17 cellular contexts compared by ENCODE assay signal in genomic region chr1:239361403-239361802, GRCh38. TPM values are rescaled to one million over a fixed set of nuclear protein-coding genes. Genes with fewer than 3 reads are reported as not detected.
DNase-seq lines count a peak whose midpoint lies in the region; ATAC-seq, FAIRE-seq and TF ChIP-seq lines count a peak whose summit lies in the region.
"Had no signal": no experiment of that assay in that cellular context is flagged by ENCODE, and none has a peak within 500 bp of the region (broad histone marks: within the 10 kb centered on the region; RNA-seq: fewer than 3 reads in every experiment).

No MANE protein-coding gene starts in this region.

- intact Hi-C loops in CD8-positive, alpha-beta T cell (cut with DNase I, micrococcal nuclease): no loop called here

- POLR2A ChIA-PET in CD8-positive, alpha-beta T cell (lab: Charles Lee): no interaction called here

- no peak overlapping the region for H3K27ac Mint-ChIP-seq in CD8-positive, alpha-beta T cell
- H3K27ac Mint-ChIP-seq: activated T-cell treated with anti-CD3 and anti-CD28 coated beads, Interleukin-2, amount 50 U/mL, for 72 hours; T-cell had no signal

- H3K4me3 Mint-ChIP-seq in CD8-positive, alpha-beta T cell: no peak overlapping the region
- H3K4me3 Mint-ChIP-seq: activated T-cell treated with anti-CD3 and anti-CD28 coated beads, Interleukin-2, amount 50 U/mL, for 72 hours; nephron; T-cell had no signal

- no peaks in the 10 kb centered on the region for H4K20me1 ChIP-seq in fibroblast of lung (ENCODE audit: control insufficient read depth, extremely low read depth, insufficient read depth, low read length)

- H3K4me3 ChIP-seq in fibroblast of lung (replicated peaks in 1 of 4; ENCODE audit: control extremely low read depth in 1 of 4, insufficient read depth in 1 of 4, low read depth in 3 of 4, low read length in 4 of 4) (no peak overlapping the region), skeletal muscle cell (ENCODE audit: low read depth, low read length) (no peak overlapping the region), HAP-1 (no peak overlapping the region)
- no peak overlapping the region for H3K4me3 ChIP-seq in CD8-positive, alpha-beta T cell (ENCODE audit: low read depth, low read length)
- H3K4me3 ChIP-seq: skin epidermis had no signal

- no peak for TF ChIP-seq POLR2A in H54 (IDR thresholded peaks at IDR 0.05; ENCODE audit: low read depth, low read length)

- TF ChIP-seq CTCF in fibroblast of lung (conservative IDR thresholded peaks at IDR 0.05 in 1 of 2, IDR thresholded peaks at IDR 0.05 in 1 of 2; ENCODE audit: low read depth in 1 of 2, low read length in 2 of 2): no peak
- no peak for TF ChIP-seq CTCF in CD8-positive, alpha-beta T cell (IDR thresholded peaks at IDR 0.05)

- H3K4me2 ChIP-seq in fibroblast of lung (ENCODE audit: extremely low read depth, insufficient read depth, low read length): no peak overlapping the region

- in situ Hi-C loops in HAP-1 (cut with MboI; ENCODE audit: low sequenced_read_pairs): no loop called here

- no peaks in the 10 kb centered on the region for H3K4me1 Mint-ChIP-seq in CD8-positive, alpha-beta T cell (ENCODE audit: low read depth)
- H3K4me1 Mint-ChIP-seq: T-cell had no signal

- H3K27me3 ChIP-seq in fibroblast of lung (ENCODE audit: control insufficient read depth, insufficient read depth, low read length) (no peaks in the 10 kb centered on the region), HAP-1 (ENCODE audit: low read depth) (no peaks in the 10 kb centered on the region)
- no peaks in the 10 kb centered on the region for H3K27me3 ChIP-seq in CD8-positive, alpha-beta T cell (ENCODE audit: insufficient read depth, low read length)

- no peak overlapping the region for H3K27ac ChIP-seq in fibroblast of lung (ENCODE audit: insufficient read depth, low read length)
- no peak overlapping the region for H3K27ac ChIP-seq in CD8-positive, alpha-beta T cell (ENCODE audit: low read depth, low read length)
- H3K27ac ChIP-seq: skin epidermis had no signal

- peak; percentile 43 for FAIRE-seq in H54 (lab: Jason Lieb, UNC)

- no peaks in the 10 kb centered on the region for H3K4me1 ChIP-seq in fibroblast of lung (ENCODE audit: control insufficient read depth, extremely low read depth, insufficient read depth, low read length)
- H3K4me1 ChIP-seq in CD8-positive, alpha-beta T cell (ENCODE audit: insufficient read depth, low read length): no peaks in the 10 kb centered on the region
- no peaks in the 10 kb centered on the region for H3K4me1 ChIP-seq in HAP-1

- no peaks in the 10 kb centered on the region for H3K79me2 ChIP-seq in fibroblast of lung (ENCODE audit: control insufficient read depth, insufficient read depth, low read length)

- H3K9ac ChIP-seq in fibroblast of lung (ENCODE audit: insufficient read depth, low read length): no peak overlapping the region

- H3K9me3 ChIP-seq in fibroblast of lung (ENCODE audit: control insufficient read depth, insufficient read depth, low read depth, low read length) (no peaks in the 10 kb centered on the region), HAP-1 (no peaks in the 10 kb centered on the region)
- H3K9me3 ChIP-seq in CD8-positive, alpha-beta T cell (ENCODE audit: low read length): no peaks in the 10 kb centered on the region

- CTCF ChIA-PET in CD8-positive, alpha-beta T cell (lab: Charles Lee): no interaction called here

- no peaks in the 10 kb centered on the region for H3K36me3 ChIP-seq in fibroblast of lung (ENCODE audit: control insufficient read depth, insufficient read depth, low read length)
- H3K36me3 ChIP-seq in CD8-positive, alpha-beta T cell (ENCODE audit: insufficient read depth, low read length): no peaks in the 10 kb centered on the region
- H3K36me3 ChIP-seq in HAP-1 (replicated peaks): no peaks in the 10 kb centered on the region

- no peaks in the 10 kb centered on the region for H3K9me3 Mint-ChIP-seq in CD8-positive, alpha-beta T cell
- H3K9me3 Mint-ChIP-seq: activated T-cell treated with anti-CD3 and anti-CD28 coated beads, Interleukin-2, amount 50 U/mL, for 72 hours; nephron; T-cell had no signal

- H3K36me3 Mint-ChIP-seq in CD8-positive, alpha-beta T cell: no peaks in the 10 kb centered on the region
- H3K36me3 Mint-ChIP-seq: T-cell had no signal

- DNase-seq in H54 (ENCODE audit: insufficient read length, low spot score) (no peak), RKO (ENCODE audit: low spot score) (peak; percentile 15), fibroblast of lung (ENCODE audit: low read depth in 2 of 2) (peak; percentile 7 to 98), skeletal muscle cell (ENCODE audit: low read depth) (peak; percentile 48), HAP-1 (ENCODE audit: low spot score in 2 of 2) (no peak)
- no peak for DNase-seq in activated CD8-positive, alpha-beta memory T cell treated with anti-CD3 and anti-CD28 coated beads for 24 hours
- no peak for DNase-seq in CD8-positive, alpha-beta T cell
- DNase-seq: activated CD4-positive, alpha-beta T cell treated with anti-CD3 and anti-CD28 coated beads for 1 hour; activated T-cell treated with anti-CD3 and anti-CD28 coated beads, Interleukin-2, amount 50 U/mL, for 72 hours; Calu3; glutamatergic neuron; left cardiac atrium; NCI-H2107; T-cell had no signal

- no peak overlapping the region for H2AFZ ChIP-seq in fibroblast of lung (ENCODE audit: low read length)

- H3K27me3 Mint-ChIP-seq in CD8-positive, alpha-beta T cell (ENCODE audit: low read depth): peaks cover 5% of the 10 kb centered on the region

- ATAC-seq in CD8-positive, alpha-beta T cell: no peak
- no peak for ATAC-seq in HG03196 (IDR thresholded peaks at IDR 0.05; ENCODE audit: unreplicated experiment)
- ATAC-seq: activated T-cell treated with anti-CD3 and anti-CD28 coated beads, Interleukin-2, amount 50 U/mL, for 72 hours; T-cell had no signal

RNA-seq across cellular contexts. Expression of gene CHRM3, which starts 25.0 kb away (rescaled TPM):
- total RNA-seq in fibroblast of lung: under 0.01 TPM in 1 of 2 replicates, not detected in the other
- polyA plus RNA-seq in fibroblast of lung: 0.02 TPM in 1 of 2 replicates, not detected in the other
- 0.20 TPM in 1 of 2 replicates, not detected in the other for polyA plus RNA-seq in fibroblast of lung (2012)
- polyA minus RNA-seq in fibroblast of lung (ENCODE audit: low replicate concordance): not detected in 2 replicates
- not detected for total RNA-seq in CD8-positive, alpha-beta T cell

Comparison
In these comparisons a context has a peak if more than half of its experiments do, and no peak if none do; other contexts are left out.
1. DNase-seq: peak in RKO (single experiment), fibroblast of lung (2 of 2) and skeletal muscle cell (single experiment); none in H54 (single experiment), activated CD8-positive, alpha-beta memory T cell treated with anti-CD3 and anti-CD28 coated beads for 24 hours (single experiment), CD8-positive, alpha-beta T cell (0 of 7) and HAP-1 (0 of 2).